Comparison of ENCODE assay signal across 16 cellular contexts in the genomic region with DNA sequence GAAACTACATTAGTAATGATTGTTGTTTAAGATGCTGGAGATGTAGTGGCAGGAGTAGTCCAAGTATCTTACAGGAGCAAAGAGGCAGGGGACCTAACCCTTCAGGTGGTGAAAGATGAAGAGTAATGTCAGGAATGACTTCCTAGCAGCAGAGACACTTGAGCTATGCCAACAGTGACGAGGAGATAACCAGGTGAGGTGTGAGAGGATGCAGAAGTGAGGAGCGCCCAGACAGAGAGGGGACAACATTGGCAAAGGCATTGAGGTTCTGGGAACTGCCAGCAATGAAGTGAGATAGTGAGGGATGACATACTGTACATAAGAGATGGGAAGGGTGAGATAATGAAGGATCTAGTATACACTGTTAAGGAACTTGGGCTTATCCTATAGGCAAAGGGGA.
DNase-seq lines count a peak whose midpoint lies in the region; ATAC-seq and TF ChIP-seq lines count a peak whose summit lies in the region.
"Had no signal": no experiment of that assay in that cellular context is flagged by ENCODE, and none has a peak within 500 bp of the region (broad histone marks: within the 10 kb centered on the region; RNA-seq: fewer than 3 reads in every experiment).

No MANE protein-coding gene starts in this region.

- H3K27ac ChIP-seq in heart left ventricle (no peak overlapping the region), left ventricle myocardium inferior (replicated peaks) (no peak overlapping the region), trophoblast cell (ENCODE audit: low read depth, low read length) (no peak overlapping the region)
- H3K27ac ChIP-seq: BLaER1, C4-2B, GM23248 had no signal

- WGBS in heart left ventricle, 4 donors = 32 to 42% (median 40%) methylated on average over 2 of the region's 2 CpGs
- WGBS in trophoblast cell (ENCODE audit: extremely low coverage, insufficient coverage, insufficient read length) = no CpG with 5 or more reads among the region's 2 CpGs

- no peaks in the 10 kb centered on the region for H3K36me3 ChIP-seq in heart left ventricle
- H3K36me3 ChIP-seq in left ventricle myocardium inferior = no peaks in the 10 kb centered on the region
- H3K36me3 ChIP-seq in trophoblast cell (ENCODE audit: control insufficient read depth in 1 of 2, insufficient read depth in 2 of 2, low read length in 2 of 2) = no peaks in the 10 kb centered on the region
- H3K36me3 ChIP-seq: BLaER1 had no signal

- no peak overlapping the region for H2BK5ac ChIP-seq in trophoblast cell (ENCODE audit: low read depth, low read length, poor library complexity)

- no peak overlapping the region for H4K91ac ChIP-seq in trophoblast cell (ENCODE audit: low read depth, low read length)

- peak overlapping the region; percentile 86 for H3K23ac ChIP-seq in trophoblast cell (ENCODE audit: low read length)

- no peak overlapping the region for H2BK120ac ChIP-seq in trophoblast cell (ENCODE audit: insufficient read depth, low read length, poor library complexity)

- no peak overlapping the region for H2AFZ ChIP-seq in trophoblast cell (ENCODE audit: insufficient read depth, low read length, poor library complexity)
- H2AFZ ChIP-seq: GM23248 had no signal

- peaks cover 0 to 4% (median 0%) of the 10 kb centered on the region in 12 donors for H3K9me3 ChIP-seq in heart left ventricle
- H3K9me3 ChIP-seq in left ventricle myocardium inferior (replicated peaks) = peaks cover 4% of the 10 kb centered on the region
- H3K9me3 ChIP-seq in trophoblast cell (ENCODE audit: insufficient read depth, low read depth, low read length) = no peaks in the 10 kb centered on the region
- H3K9me3 ChIP-seq: BLaER1, Caco-2 had no signal

- no peak overlapping the region for H3K4me2 ChIP-seq in trophoblast cell (ENCODE audit: low read length)
- H3K4me2 ChIP-seq: BLaER1 had no signal

- H3K4me1 ChIP-seq in heart left ventricle (peaks cover 0 to 24% (median 0%) of the 10 kb centered on the region in 12 donors), left ventricle myocardium inferior (peaks cover 17% of the 10 kb centered on the region), trophoblast cell (ENCODE audit: control insufficient read depth in 1 of 2, insufficient read depth in 2 of 2, low read length in 2 of 2) (no peaks in the 10 kb centered on the region)
- H3K4me1 ChIP-seq: BLaER1, Caco-2 had no signal

- peak; percentile 50 to 85 (median 71) for ATAC-seq in heart left ventricle
- peak; percentile 63 for ATAC-seq in left ventricle myocardium superior
- no peak for ATAC-seq in GM21447 (IDR thresholded peaks at IDR 0.05; ENCODE audit: unreplicated experiment)
- ATAC-seq: CD8-positive, alpha-beta T cell had no signal

- TF ChIP-seq CTCF in heart left ventricle (IDR thresholded peaks at IDR 0.05) = no peak
- no peak for TF ChIP-seq CTCF in left ventricle myocardium inferior (IDR thresholded peaks at IDR 0.05; ENCODE audit: borderline replicate concordance)

- no peak overlapping the region for H4K12ac ChIP-seq in trophoblast cell (ENCODE audit: low read depth, low read length)

- no peak overlapping the region for H3K14ac ChIP-seq in trophoblast cell (ENCODE audit: low read length)

- H3K79me1 ChIP-seq in trophoblast cell (ENCODE audit: low read length) = no peaks in the 10 kb centered on the region

- no peak overlapping the region for H2BK12ac ChIP-seq in trophoblast cell (ENCODE audit: low read length)

- H4K8ac ChIP-seq in trophoblast cell (ENCODE audit: low read depth, low read length) = no peak overlapping the region

- DNase-seq in heart left ventricle (no peak), left ventricle myocardium inferior (no peak), left ventricle myocardium superior (no peak), trophoblast cell (peak in 1 of 2 donors; percentile 1), AG08395 (ENCODE audit: low spot score) (no peak)
- DNase-seq: Caco-2; CD4-positive, CD25-positive, alpha-beta regulatory T cell; CD8-positive, alpha-beta T cell; DMS153; DND-41; GM23248; H7; HCEC 1CT had no signal

- no peak overlapping the region for H3K18ac ChIP-seq in trophoblast cell (ENCODE audit: low read length)

- TF ChIP-seq POLR2A in heart left ventricle (IDR thresholded peaks at IDR 0.05) = no peak

- H3K27me3 ChIP-seq in heart left ventricle (no peaks in the 10 kb centered on the region), left ventricle myocardium inferior (ENCODE audit: low read depth) (no peaks in the 10 kb centered on the region), trophoblast cell (ENCODE audit: insufficient read depth, low read length) (no peaks in the 10 kb centered on the region)
- H3K27me3 ChIP-seq: BLaER1 had no signal

- no peaks in the 10 kb centered on the region for H3K79me2 ChIP-seq in trophoblast cell (ENCODE audit: control insufficient read depth, insufficient read depth, low read length, poor library complexity)

- no peak overlapping the region for H2AK5ac ChIP-seq in trophoblast cell (ENCODE audit: low read length)

- intact Hi-C loops in heart left ventricle (cut with DNase I) = loop anchor here in 1 of 10 donors (2.0 kb wide), 1 partner anchor 14 kb away; no protein-coding TSS in a partner anchor
- intact Hi-C loops in left ventricle myocardium inferior (cut with micrococcal nuclease) = no loop called here
- intact Hi-C loops in left ventricle myocardium superior (cut with micrococcal nuclease) = no loop called here

- H3K9ac ChIP-seq in trophoblast cell (ENCODE audit: low read length) = no peak overlapping the region
- H3K9ac ChIP-seq: BLaER1, GM23248 had no signal

- H3K4me3 ChIP-seq in heart left ventricle = no peak overlapping the region
- H3K4me3 ChIP-seq in left ventricle myocardium inferior = no peak overlapping the region
- no peak overlapping the region for H3K4me3 ChIP-seq in trophoblast cell (ENCODE audit: low read depth, low read length)
- H3K4me3 ChIP-seq: BLaER1, GM23248 had no signal

- no peak overlapping the region for H3K4ac ChIP-seq in trophoblast cell (ENCODE audit: low read depth, low read length)
